Comparison of ENCODE assay signal across 6 cellular contexts in the genomic region with DNA sequence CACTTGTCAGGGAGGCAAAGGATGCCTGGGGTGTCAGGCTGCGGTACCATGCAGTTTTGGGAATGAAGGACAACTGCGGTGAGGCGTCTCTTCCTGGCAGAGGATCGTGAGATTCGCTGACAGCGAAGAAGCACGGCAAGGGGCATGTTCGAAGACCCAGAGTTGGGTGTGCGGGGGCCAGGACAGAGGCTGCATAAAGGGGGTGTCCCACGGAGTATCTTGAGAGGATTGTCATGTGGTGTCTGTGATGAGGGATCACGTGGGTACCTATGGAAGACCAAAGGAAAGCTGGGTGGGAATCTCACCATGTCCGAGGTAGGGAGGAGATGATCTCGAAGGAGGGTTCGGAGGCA. TPM values are rescaled to one million over a fixed set of nuclear protein-coding genes. Genes with fewer than 3 reads are reported as not detected.
DNase-seq lines count a peak whose midpoint lies in the region; ATAC-seq and TF ChIP-seq lines count a peak whose summit lies in the region.

No MANE protein-coding gene starts in this region.

- H3K27me3 Mint-ChIP-seq in H9 (ENCODE audit: low read depth) (no peaks in the 10 kb centered on the region; the same call in 1 of the 2 replicates), activated B cell treated with CpG ODN at 0.5 μM for 24 hours (no peaks in the 10 kb centered on the region)

- H3K36me3 Mint-ChIP-seq in H9 (ENCODE audit: insufficient read depth in 1 of 3, low read depth in 3 of 3) = peaks cover 0 to 32% (median 18%) of the 10 kb centered on the region in 3 experiments; a peak in 6 of 7 replicates
- peaks cover 29% of the 10 kb centered on the region for H3K36me3 Mint-ChIP-seq in activated B cell treated with CpG ODN at 0.5 μM for 24 hours (ENCODE audit: low read depth)

- H2BK12ac ChIP-seq in H9 (ENCODE audit: insufficient read length, low read depth, low read length) = no peak overlapping the region

- H3K27ac Mint-ChIP-seq in H9 = peak overlapping the region; percentile 54 to 98 (median 86); a peak in 6 of 7 replicates
- peak overlapping the region; percentile 91 for H3K27ac Mint-ChIP-seq in activated B cell treated with CpG ODN at 0.5 μM for 24 hours

- H3K4me3 Mint-ChIP-seq in H9 = peak overlapping the region; percentile 95 to 100
- peak overlapping the region; percentile 96 for H3K4me3 Mint-ChIP-seq in activated B cell treated with CpG ODN at 0.5 μM for 24 hours

- TF ChIP-seq CTCF in H9 (conservative IDR thresholded peaks at IDR 0.05) (no peak), activated B cell treated with CpG ODN at 0.5 μM for 24 hours (IDR thresholded peaks at IDR 0.05) (no peak), right lobe of liver (IDR thresholded peaks at IDR 0.05) (no peak)

- H3K23ac ChIP-seq in H9 (ENCODE audit: insufficient read length, low read depth, low read length) = no peak overlapping the region

- no peak for TF ChIP-seq POLR2A in right lobe of liver (IDR thresholded peaks at IDR 0.05)

- H4K91ac ChIP-seq in H9 (ENCODE audit: insufficient read length, low read depth, low read length) = no peak overlapping the region

- WGBS in H9 (ENCODE audit: extremely low coverage, insufficient read length, low lambda C conversion rate) = no CpG with 5 or more reads among the region's 14 CpGs
- WGBS in right lobe of liver (ENCODE audit: insufficient coverage, low coverage, low lambda C conversion rate, missing lambda C conversion rate) = 4% methylated on average over 14 of the region's 14 CpGs

- no peak for DNase-seq in H9
- no peak for DNase-seq in activated B cell treated with CpG ODN at 0.5 μM for 24 hours
- DNase-seq in right lobe of liver = no peak
- DNase-seq in HPDE6-E6E7 (ENCODE audit: extremely low spot score) = no peak

- H3K14ac ChIP-seq in H9 (ENCODE audit: insufficient read depth, low read length) = no peak overlapping the region

- CTCF ChIA-PET in activated B cell treated with CpG ODN at 0.5 μM for 24 hours (lab: Charles Lee) = interaction anchor here (1.5 to 2.4 kb wide), 3 partner anchors 31 to 48 kb away, joined by 5 to 16 read pairs (median 7); no protein-coding TSS in a partner anchor

- no peak overlapping the region for H4K8ac ChIP-seq in H9 (replicated peaks; ENCODE audit: insufficient read length, low read depth, low read length)

- no peak overlapping the region for H4K5ac ChIP-seq in H9 (ENCODE audit: insufficient read length, low read depth, low read length)

- peak overlapping the region; percentile 89 for H3K4me2 ChIP-seq in H9 (ENCODE audit: insufficient read depth, insufficient read length, low read length)

- H3K9ac ChIP-seq in H9 (ENCODE audit: extremely low read depth, insufficient read length, low read length) = peak overlapping the region; percentile 68

- intact Hi-C loops in activated B cell treated with CpG ODN at 0.5 μM for 24 hours (cut with micrococcal nuclease) = loop anchor here (1.0 to 5.0 kb wide), 3 partner anchors 19 to 88 kb away; a partner anchor contains a TSS
- intact Hi-C loops in right lobe of liver (cut with DNase I) = no loop called here

- H3K4me1 ChIP-seq in H9 (ENCODE audit: insufficient read depth, low read length) (peaks cover 10% of the 10 kb centered on the region; the same call in 1 of the 2 replicates), right lobe of liver (peaks cover 0 to 62% (median 22%) of the 10 kb centered on the region in 4 donors)

- H2AK5ac ChIP-seq in H9 (ENCODE audit: insufficient read length, low read length) = no peak overlapping the region

- no peak overlapping the region for H2BK5ac ChIP-seq in H9 (ENCODE audit: insufficient read length, low read length)

- H3K4me1 Mint-ChIP-seq in H9 (peaks cover 31 to 43% of the 10 kb centered on the region in 2 experiments), activated B cell treated with CpG ODN at 0.5 μM for 24 hours (peaks cover 43% of the 10 kb centered on the region)

- no peak overlapping the region for H3K4ac ChIP-seq in H9 (ENCODE audit: low read depth, low read length)

- POLR2A ChIA-PET in activated B cell treated with CpG ODN at 0.5 μM for 24 hours (lab: Charles Lee) = interaction anchor here (0.8 to 3.6 kb wide), 10 partner anchors 11 to 534 kb away, joined by 3 to 47 read pairs (median 8); a partner anchor contains a TSS

- H4K20me1 ChIP-seq in H9 (ENCODE audit: control insufficient read depth, insufficient read depth, insufficient read length) = no peaks in the 10 kb centered on the region

- no peak overlapping the region for H2BK15ac ChIP-seq in H9 (ENCODE audit: low read depth, low read length)

- peaks cover 11% of the 10 kb centered on the region for H3K23me2 ChIP-seq in H9 (ENCODE audit: insufficient read length, low read depth, low read length, poor library complexity, severe bottlenecking)

- ATAC-seq in activated B cell treated with CpG ODN at 0.5 μM for 24 hours (ENCODE audit: low read depth) (no peak), right lobe of liver (no peak), HG03378 (IDR thresholded peaks at IDR 0.05; ENCODE audit: unreplicated experiment) (no peak), HG02571 (IDR thresholded peaks at IDR 0.05; ENCODE audit: unreplicated experiment) (no peak)

- H3K9me3 Mint-ChIP-seq in H9 (peaks cover 6 to 7% of the 10 kb centered on the region in 2 experiments; a peak in 4 of 5 replicates), activated B cell treated with CpG ODN at 0.5 μM for 24 hours (no peaks in the 10 kb centered on the region)

- no peaks in the 10 kb centered on the region for H3K27me3 ChIP-seq in H9 (ENCODE audit: insufficient read depth, low read length)
- no peaks in the 10 kb centered on the region for H3K27me3 ChIP-seq in right lobe of liver

- no peak overlapping the region for H2BK120ac ChIP-seq in H9 (ENCODE audit: low read depth, low read length, poor library complexity, severe bottlenecking)

- no peak overlapping the region for H3K56ac ChIP-seq in H9 (ENCODE audit: insufficient read length, low read depth, low read length)

- peaks cover 20% of the 10 kb centered on the region; the same call in 1 of the 2 replicates for H3K79me2 ChIP-seq in H9 (ENCODE audit: insufficient read depth, low read length)

- peaks cover under 1% of the 10 kb centered on the region for H3K9me3 ChIP-seq in H9 (ENCODE audit: control insufficient read depth, low read depth, low read length)
- H3K9me3 ChIP-seq in right lobe of liver = no peaks in the 10 kb centered on the region

- H3T11ph ChIP-seq in H9 (ENCODE audit: low read length) = no peak overlapping the region

- H2AFZ ChIP-seq in H9 (ENCODE audit: low read length) = no peak overlapping the region

- H2BK20ac ChIP-seq in H9 (ENCODE audit: low read depth, low read length, poor library complexity, severe bottlenecking) = no peak overlapping the region

- H3K18ac ChIP-seq in H9 (ENCODE audit: insufficient read length, low read depth, low read length) = no peak overlapping the region

- peak overlapping the region; percentile 85 to 92 (median 91) for H3K4me3 ChIP-seq in right lobe of liver

- peaks cover 0 to 3% (median under 1%) of the 10 kb centered on the region in 4 donors for H3K36me3 ChIP-seq in right lobe of liver

- H3K79me1 ChIP-seq in H9 (ENCODE audit: insufficient read depth, low read depth, low read length, poor library complexity, severe bottlenecking) = peaks cover 11% of the 10 kb centered on the region

- H3K27ac ChIP-seq in H9 (ENCODE audit: insufficient read length, low read depth, low read length) = no peak overlapping the region
- peak overlapping the region; percentile 57 to 79 (median 63) for H3K27ac ChIP-seq in right lobe of liver

RNA-seq across cellular contexts. Expression of a gene that starts 0.4 kb away (rescaled TPM):
- total RNA-seq in H9 (2021) = 40.2 and 47.4 TPM in 2 replicates
- 17.9 and 26.4 TPM in 2 replicates for total RNA-seq in activated B cell treated with CpG ODN at 0.5 μM for 24 hours
- 10 to 100 TPM; 19.1 to 30.5 (median 20.0) TPM for total RNA-seq in right lobe of liver

RNA-seq across cellular contexts. Expression of a gene that starts 18.5 kb away (rescaled TPM):
- total RNA-seq in H9 (2021) (136 and 143 TPM in 2 replicates), activated B cell treated with CpG ODN at 0.5 μM for 24 hours (68.8 and 75.8 TPM in 2 replicates), right lobe of liver (10 to 100 TPM; 21.8 to 33.8 (median 24.8) TPM)

RNA-seq across cellular contexts. Expression of a gene that starts 40.9 kb away (rescaled TPM):
- 11.1 and 11.8 TPM in 2 replicates for total RNA-seq in H9 (2021)
- total RNA-seq in activated B cell treated with CpG ODN at 0.5 μM for 24 hours = 7.0 and 7.4 TPM in 2 replicates
- total RNA-seq in right lobe of liver = 1 to 10 TPM in 4 of 6 experiments, under 1 TPM in 2; 0.62 to 2.6 (median 1.3) TPM

RNA-seq across cellular contexts. Expression of a gene that starts 47.7 kb away (rescaled TPM):
- 2.4 and 3.0 TPM in 2 replicates for total RNA-seq in H9 (2021)
- total RNA-seq in activated B cell treated with CpG ODN at 0.5 μM for 24 hours = 2.7 and 3.3 TPM in 2 replicates
- 1 to 10 TPM in 3 of 6 experiments, under 1 TPM in 1, not detected in 2; 0.44 to 1.5 (median 1.2) TPM for total RNA-seq in right lobe of liver

RNA-seq across cellular contexts. Expression of a gene that starts 53.6 kb away (rescaled TPM):
- 14.6 and 15.8 TPM in 2 replicates for total RNA-seq in H9 (2021)
- 1.6 and 1.8 TPM in 2 replicates for total RNA-seq in activated B cell treated with CpG ODN at 0.5 μM for 24 hours
- 1 to 10 TPM in 3 of 6 experiments, under 1 TPM in 3; 0.43 to 4.0 (median 1.1) TPM for total RNA-seq in right lobe of liver
